In genomic region chr15:101542306-101543025, GRCh38 we compare ENCODE assay signal across 2 cellular contexts.
TF ChIP-seq lines count a peak whose summit lies in the region.

No MANE protein-coding gene starts in this region.

TF ChIP-seq in SK-N-SH, 30 proteins besides CTCF, POLR2A, EP300 and RAD21 (continued from another document):
- TF ChIP-seq REST (IDR thresholded peaks at IDR 0.05; ENCODE audit: low read depth, low read length) (no peak), GABPA (IDR thresholded peaks at IDR 0.05; ENCODE audit: low read depth) (no peak)

TF ChIP-seq in SK-N-SH treated with all-trans-retinoic acid at 6 μM for 48 hours, 23 proteins besides CTCF, POLR2A, EP300 and RAD21 (continued from another document):
- TF ChIP-seq POU6F1 (CRISPR knock-in tag; IDR thresholded peaks at IDR 0.05; ENCODE audit: borderline replicate concordance, low read depth) (no peak), ZFP30 (CRISPR knock-in tag; IDR thresholded peaks at IDR 0.05) (no peak), ZNF8 (CRISPR knock-in tag; IDR thresholded peaks at IDR 0.05) (no peak), CSRNP3 (CRISPR knock-in tag; IDR thresholded peaks at IDR 0.05) (no peak), RARB (CRISPR knock-in tag; IDR thresholded peaks at IDR 0.05) (no peak)
